Comparison of ENCODE assay signal across 8 cellular contexts in genomic region chr19:54207908-54208783, GRCh38. TPM values are rescaled to one million over a fixed set of nuclear protein-coding genes. Genes with fewer than 3 reads are reported as not detected.
DNase-seq lines count a peak whose midpoint lies in the region; ATAC-seq, FAIRE-seq and TF ChIP-seq lines count a peak whose summit lies in the region.

No MANE protein-coding gene starts in this region.

- peak overlapping the region; percentile 88 to 94 for H3K27ac ChIP-seq in liver (ENCODE audit: low read depth in 1 of 2, low read length in 2 of 2)

- H3K27me3 ChIP-seq in bronchial epithelial cell (ENCODE audit: control insufficient read depth, insufficient read depth, low read length) (no peaks in the 10 kb centered on the region), liver (ENCODE audit: control insufficient read depth in 4 of 4, insufficient read depth in 4 of 4, low read length in 3 of 4) (no peaks in the 10 kb centered on the region)

- H3K36me3 ChIP-seq in bronchial epithelial cell (ENCODE audit: control insufficient read depth, insufficient read depth, low read length) (peaks cover 37% of the 10 kb centered on the region), liver (ENCODE audit: control insufficient read depth in 4 of 4, insufficient read depth in 3 of 4, low read depth in 1 of 4, low read length in 3 of 4) (peaks cover 20 to 37% (median 27%) of the 10 kb centered on the region in 4 donors)

- FAIRE-seq in GM12892 (lab: Jason Lieb, UNC) (peak; percentile 81), bronchial epithelial cell (lab: Jason Lieb, UNC) (no peak)

- WGBS in liver = 60% methylated on average over 21 of the region's 21 CpGs

- peak overlapping the region; percentile 9 to 24 for H3K9ac ChIP-seq in liver (ENCODE audit: low read depth in 1 of 2, low read length in 2 of 2)

- no peak overlapping the region for H3K4me3 ChIP-seq in bronchial epithelial cell (ENCODE audit: low read depth, low read length)
- no peak overlapping the region for H3K4me3 ChIP-seq in liver (ENCODE audit: low read depth in 1 of 3, low read length in 3 of 3)

- H3K4me1 ChIP-seq in liver (ENCODE audit: control insufficient read depth in 4 of 4, insufficient read depth in 4 of 4, low read length in 3 of 4) = peaks cover 31 to 84% (median 69%) of the 10 kb centered on the region in 4 donors

- ATAC-seq in HG02885 (IDR thresholded peaks at IDR 0.05; ENCODE audit: poor library complexity, unreplicated experiment) (peak; percentile 56), GM18873 (IDR thresholded peaks at IDR 0.05; ENCODE audit: low FRiP score, unreplicated experiment) (no peak)

- TF ChIP-seq RAD21 in liver (IDR thresholded peaks at IDR 0.05) = peak in 1 of 2 donors; percentile 42

- DNase-seq in GM12892 (ENCODE audit: insufficient read length) (no peak), SIG-M5 (lab: John Stamatoyannopoulos, UW) (peak; percentile 99), bronchial epithelial cell (ENCODE audit: low read depth) (peak; percentile 43), AG20443 (ENCODE audit: low spot score) (no peak)
- peak in 2 of 3 donors; percentile 55 for DNase-seq in stimulated activated CD4-positive, alpha-beta T cell treated with anti-CD3 and anti-CD28 coated beads, TNF-alpha, amount 100 ng/mL, for 48 hours (ENCODE audit: low read depth in 3 of 3)

- no peaks in the 10 kb centered on the region for H3K9me3 ChIP-seq in liver (ENCODE audit: control insufficient read depth in 4 of 4, low read length in 3 of 4)

- TF ChIP-seq CTCF in bronchial epithelial cell (IDR thresholded peaks at IDR 0.05; ENCODE audit: insufficient read depth, low read length, severe bottlenecking) = no peak
- no peak for TF ChIP-seq CTCF in liver (IDR thresholded peaks at IDR 0.05; ENCODE audit: low read depth, low read length, missing input control)

- TF ChIP-seq POLR2A in GM12892 (IDR thresholded peaks at IDR 0.05; ENCODE audit: low read depth, low read length) = peak; percentile 87

TF ChIP-seq in liver, 16 proteins besides CTCF, POLR2A, EP300 and RAD21:
- TF ChIP-seq TAF1 (conservative IDR thresholded peaks at IDR 0.05) = no peak
- TF ChIP-seq SP1 (IDR thresholded peaks at IDR 0.05) = peak; percentile 86
- peak; percentile 65 for TF ChIP-seq NR2F2 (IDR thresholded peaks at IDR 0.05)
- peak in 1 of 2 donors; percentile 22 for TF ChIP-seq GABPA (IDR thresholded peaks at IDR 0.05 in 1 of 2, conservative IDR thresholded peaks at IDR 0.05 in 1 of 2)
- TF ChIP-seq HNF4A (conservative IDR thresholded peaks at IDR 0.05) = peak; percentile 39 to 54
- peak; percentile 17 for TF ChIP-seq ATF3 (IDR thresholded peaks at IDR 0.05)
- TF ChIP-seq YY1 (IDR thresholded peaks at IDR 0.05) = peak; percentile 49
- peak; percentile 5 to 66 for TF ChIP-seq JUND (IDR thresholded peaks at IDR 0.05)
- TF ChIP-seq, protein P1, sequence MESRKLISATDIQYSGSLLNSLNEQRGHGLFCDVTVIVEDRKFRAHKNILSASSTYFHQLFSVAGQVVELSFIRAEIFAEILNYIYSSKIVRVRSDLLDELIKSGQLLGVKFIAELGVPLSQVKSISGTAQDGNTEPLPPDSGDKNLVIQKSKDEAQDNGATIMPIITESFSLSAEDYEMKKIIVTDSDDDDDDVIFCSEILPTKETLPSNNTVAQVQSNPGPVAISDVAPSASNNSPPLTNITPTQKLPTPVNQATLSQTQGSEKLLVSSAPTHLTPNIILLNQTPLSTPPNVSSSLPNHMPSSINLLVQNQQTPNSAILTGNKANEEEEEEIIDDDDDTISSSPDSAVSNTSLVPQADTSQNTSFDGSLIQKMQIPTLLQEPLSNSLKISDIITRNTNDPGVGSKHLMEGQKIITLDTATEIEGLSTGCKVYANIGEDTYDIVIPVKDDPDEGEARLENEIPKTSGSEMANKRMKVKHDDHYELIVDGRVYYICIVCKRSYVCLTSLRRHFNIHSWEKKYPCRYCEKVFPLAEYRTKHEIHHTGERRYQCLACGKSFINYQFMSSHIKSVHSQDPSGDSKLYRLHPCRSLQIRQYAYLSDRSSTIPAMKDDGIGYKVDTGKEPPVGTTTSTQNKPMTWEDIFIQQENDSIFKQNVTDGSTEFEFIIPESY (IDR thresholded peaks at IDR 0.05) = peak; percentile 23
- TF ChIP-seq FOXA1 (IDR thresholded peaks at IDR 0.05) = no peak
- TF ChIP-seq REST (IDR thresholded peaks at IDR 0.05) = peak; percentile 0
- peak; percentile 31 for TF ChIP-seq HNF4G (IDR thresholded peaks at IDR 0.05)
- TF ChIP-seq EGR1 (IDR thresholded peaks at IDR 0.05; ENCODE audit: low read depth in 2 of 2) = peak in 1 of 2 donors; percentile 52
- peak; percentile 84 to 94 for TF ChIP-seq RXRA (IDR thresholded peaks at IDR 0.05)
- TF ChIP-seq MAX (IDR thresholded peaks at IDR 0.05) = peak; percentile 87
- no peak for TF ChIP-seq FOXA2 (IDR thresholded peaks at IDR 0.05)

RNA-seq across cellular contexts. Expression of gene RPS9, which starts 7.5 kb away (rescaled TPM):
- polyA plus RNA-seq in GM12892 (2012; ENCODE audit: missing spikeins) = 4,059 TPM
- total RNA-seq in bronchial epithelial cell (2,761 and 3,132 TPM in 2 replicates), liver (1,000 to 10,000 TPM in 1 of 2 donors, 100 to 1,000 TPM in 1; 745 to 1,462 TPM)
- polyA plus RNA-seq in liver = 1,000 to 10,000 TPM in 1 of 2 donors, 100 to 1,000 TPM in 1; 290 to 1,080 TPM

RNA-seq across cellular contexts. Expression of gene LILRB3, which starts 14.7 kb away (rescaled TPM):
- 7.1 TPM for polyA plus RNA-seq in GM12892 (2012; ENCODE audit: missing spikeins)
- total RNA-seq in bronchial epithelial cell (not detected in 2 replicates), liver (10 to 100 TPM in 1 of 2 donors, 1 to 10 TPM in 1; 2.5 to 10.5 TPM)
- 1 to 10 TPM; 2.2 to 4.2 TPM for polyA plus RNA-seq in liver

RNA-seq across cellular contexts. Expression of gene TSEN34, which starts 17.0 kb away (rescaled TPM):
- polyA plus RNA-seq in GM12892 (2012; ENCODE audit: missing spikeins) = 11.7 TPM
- total RNA-seq in bronchial epithelial cell (47.9 and 50.2 TPM in 2 replicates), liver (10 to 100 TPM; 21.8 to 37.9 TPM)
- polyA plus RNA-seq in liver = 10 to 100 TPM; 15.5 to 27.4 TPM

RNA-seq across cellular contexts. Expression of gene MBOAT7, which starts 18.8 kb away (rescaled TPM):
- polyA plus RNA-seq in GM12892 (2012; ENCODE audit: missing spikeins) = 9.9 TPM
- total RNA-seq in bronchial epithelial cell (6.8 and 10.6 TPM in 2 replicates), liver (10 to 100 TPM; 10.3 to 10.6 TPM)
- 10 to 100 TPM; 19.3 to 31.5 TPM for polyA plus RNA-seq in liver

RNA-seq across cellular contexts. Expression of gene LILRA6, which starts 34.4 kb away (rescaled TPM):
- polyA plus RNA-seq in GM12892 (2012; ENCODE audit: missing spikeins) = 4.2 TPM
- not detected in 2 replicates for total RNA-seq in bronchial epithelial cell
- total RNA-seq in liver = 1 to 10 TPM; 1.4 to 2.8 TPM
- polyA plus RNA-seq in liver = 1 to 10 TPM; 1.0 to 1.9 TPM

Comparison
In these comparisons a context has a peak if more than half of its experiments do, and no peak if none do; other contexts are left out.
1. DNase-seq: peak in SIG-M5 (single experiment), bronchial epithelial cell (single experiment) and stimulated activated CD4-positive, alpha-beta T cell treated with anti-CD3 and anti-CD28 coated beads, TNF-alpha, amount 100 ng/mL, for 48 hours (2 of 3); none in GM12892 (single experiment) and AG20443 (single experiment).